ENCODE assay signal across 5 cellular contexts in the genomic region with DNA sequence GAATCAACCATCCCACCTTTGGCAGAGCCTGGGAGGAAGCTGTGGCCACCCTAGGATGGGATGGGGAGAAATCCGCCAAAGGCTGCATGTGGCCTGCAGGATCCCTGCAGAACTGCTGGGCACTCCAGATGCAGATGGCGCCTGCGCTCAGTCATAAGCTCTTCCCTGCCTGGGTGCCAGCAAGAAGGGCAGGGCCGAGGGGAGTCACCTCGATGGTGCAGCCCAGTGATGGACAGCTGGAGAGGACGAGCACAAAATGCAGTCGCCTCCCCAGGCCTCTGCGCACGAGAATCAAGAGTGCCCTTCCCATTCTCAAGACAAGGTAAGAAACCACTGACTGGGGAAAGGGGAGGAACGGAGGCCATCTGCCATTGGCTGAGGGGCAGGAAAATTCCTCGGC.
"Had no signal": no experiment of that assay in that cellular context is flagged by ENCODE, and none has a peak within 500 bp of the region (broad histone marks: within the 10 kb centered on the region; RNA-seq: fewer than 3 reads in every experiment).

No MANE protein-coding gene starts in this region.

- DNase-seq: GM23248, GOT3, H7, HFFc6, KBM-7 had no signal
